Comparison of ENCODE assay signal across 20 cellular contexts in genomic region chr17:77101521-77102410, GRCh38. TPM values are rescaled to one million over a fixed set of nuclear protein-coding genes. Genes with fewer than 3 reads are reported as not detected.
A peak's percentile ranks its signal among the peaks of the same experiment; 100 is the strongest.
DNase-seq lines count a peak whose midpoint lies in the region; ATAC-seq, FAIRE-seq and TF ChIP-seq lines count a peak whose summit lies in the region.
"Had no signal": no experiment of that assay in that cellular context is flagged by ENCODE, and none has a peak within 500 bp of the region (broad histone marks: within the 10 kb centered on the region; RNA-seq: fewer than 3 reads in every experiment).

No MANE protein-coding gene starts in this region.

- peaks cover 5% of the 10 kb centered on the region; the same call in 1 of the 2 replicates for H3K4me1 ChIP-seq in IMR-90 (ENCODE audit: control insufficient read depth, insufficient read depth, low read length)
- H3K4me1 ChIP-seq in GM12878 (ENCODE audit: control insufficient read depth, insufficient read depth, low read length): peaks cover 22% of the 10 kb centered on the region
- peaks cover 11% of the 10 kb centered on the region for H3K4me1 ChIP-seq in ovary (ENCODE audit: insufficient read depth)

- H3K23ac ChIP-seq in IMR-90 (ENCODE audit: low read depth, low read length): no peak overlapping the region

- no peak overlapping the region for H2BK5ac ChIP-seq in IMR-90 (ENCODE audit: low read depth, low read length, poor library complexity, severe bottlenecking)

- H3K79me2 ChIP-seq in GM12878 (ENCODE audit: control insufficient read depth, insufficient read depth, low read length): no peaks in the 10 kb centered on the region

- H2BK120ac ChIP-seq in IMR-90 (ENCODE audit: low read depth, low read length): no peak overlapping the region

- H4K8ac ChIP-seq in IMR-90 (ENCODE audit: low read depth in 2 of 2, low read length in 2 of 2): no peak overlapping the region

- H2AFZ ChIP-seq in IMR-90 (replicated peaks; ENCODE audit: low read length, poor library complexity) (no peak overlapping the region), GM12878 (ENCODE audit: control insufficient read depth, low read depth, low read length) (peak overlapping the region; percentile 51)

- H3K36me3 Mint-ChIP-seq in stimulated activated naive CD8-positive, alpha-beta T cell treated with anti-CD3 and anti-CD28 coated beads, Interleukin-15, Interleukin-2, amounts not matched to agents 100 ng/mL and 50 ng/mL, for 24 hours (ENCODE audit: low read depth): peaks cover 39% of the 10 kb centered on the region

- DNase-seq in stimulated activated naive CD8-positive, alpha-beta T cell treated with anti-CD3 and anti-CD28 coated beads, Interleukin-15, Interleukin-2, amounts not matched to agents 100 U/mL and 50 U/mL, for 24 hours: no peak
- DNase-seq in IMR-90 (no peak), GM12878 (ENCODE audit: low read depth, low spot score) (no peak), ovary (no peak), SHP77 (lab: John Stamatoyannopoulos, UW) (no peak)
- no peak for DNase-seq in central memory CD4-positive, alpha-beta T cell
- DNase-seq in activated CD4-positive, CD25-positive, alpha-beta regulatory T cell (lab: John Stamatoyannopoulos, UW): no peak
- DNase-seq: Calu3; esophagus squamous epithelium; GDM1; midbrain; NCI-H187 treated with DMSO at 0.1 percent for 48 hours; NCI-H524 treated with DMSO at 0.1 percent for 48 hours; occipital lobe; stimulated activated CD4-positive, alpha-beta T cell treated with anti-CD3 and anti-CD28 coated beads, Interleukin-4, amount 100 ng/mL, for 4 hours had no signal

- no peak overlapping the region for H3K56ac ChIP-seq in IMR-90 (ENCODE audit: extremely low read depth, insufficient read depth, low read length)

- intact Hi-C loops in IMR-90 (cut with micrococcal nuclease) (no loop called here), GM12878 (cut with micrococcal nuclease; ENCODE audit: unreplicated experiment) (no loop called here), ovary (cut with DNase I) (no loop called here)

- BruUV-seq in IMR-90 (replicated peaks; lab: Mats Ljungman, UMichigan): no TSS peak
- BruUV-seq in GM12878 (replicated peaks; lab: Mats Ljungman, UMichigan): no TSS peak

- dilution Hi-C loops in IMR-90 (cut with HindIII; ENCODE audit: low sequenced_read_pairs, unreplicated experiment): no loop called here

- CTCF ChIA-PET in IMR-90 (lab: Yijun Ruan, JAX): no interaction called here
- CTCF ChIA-PET in GM12878 (lab: Yijun Ruan, JAX): interaction anchor here (0.6 to 2.4 kb wide), 6 partner anchors 8 to 374 kb away, joined by 3 to 9 read pairs (median 4); no protein-coding TSS in a partner anchor

- TF ChIP-seq RAD21 in IMR-90 (IDR thresholded peaks at IDR 0.05; ENCODE audit: low read length) (no peak), GM12878 (IDR thresholded peaks at IDR 0.05; ENCODE audit: insufficient read depth, low read depth, low read length) (no peak)

- peaks cover 0 to 9% of the 10 kb centered on the region in 2 experiments; a peak in 1 of 4 replicates for H3K79me1 ChIP-seq in IMR-90 (ENCODE audit: low read depth in 1 of 2, low read length in 2 of 2)

- FAIRE-seq in GM12878 (lab: Jason Lieb, UNC): no peak
- FAIRE-seq: keratinocyte had no signal

- H3K27me3 ChIP-seq in IMR-90 (ENCODE audit: control insufficient read depth, insufficient read depth, low read length) (no peaks in the 10 kb centered on the region), GM12878 (replicated peaks in 1 of 2; ENCODE audit: control insufficient read depth in 2 of 2, insufficient read depth in 2 of 2, low read length in 1 of 2) (no peaks in the 10 kb centered on the region), ovary (no peaks in the 10 kb centered on the region)
- H3K27me3 ChIP-seq: esophagus squamous epithelium, tibial nerve had no signal

- H3K4me3 ChIP-seq in IMR-90 (ENCODE audit: insufficient read depth, low read depth, low read length) (no peak overlapping the region), GM12878 (no peak overlapping the region; the same call in 1 of the 2 replicates), ovary (no peak overlapping the region)
- H3K4me3 ChIP-seq: esophagus squamous epithelium, tibial nerve had no signal

- RAD21 ChIA-PET in GM12878 (lab: Charles Lee; ENCODE audit: unreplicated experiment): interaction anchor here (0.9 to 1.8 kb wide), 7 partner anchors 11 to 146 kb away, joined by 3 to 6 read pairs (median 5); partner anchors contain the start of gene SEC14L1

- no peaks in the 10 kb centered on the region for H3K9me3 Mint-ChIP-seq in stimulated activated naive CD8-positive, alpha-beta T cell treated with anti-CD3 and anti-CD28 coated beads, Interleukin-15, Interleukin-2, amounts not matched to agents 100 ng/mL and 50 ng/mL, for 24 hours
- H3K9me3 Mint-ChIP-seq: activated naive CD4-positive, alpha-beta T cell treated with anti-CD3 and anti-CD28 coated beads, Interleukin-2, amount 50 U/mL, for 24 hours; T-helper 1 cell treated with Interleukin-12 subunit alpha and Interleukin-12 subunit beta and Interleukin-4 antibody, amounts not matched to agents 30 μg/mL and 1 μg/mL, for 36 hours had no signal

- no peak overlapping the region for H3K4me3 Mint-ChIP-seq in stimulated activated naive CD8-positive, alpha-beta T cell treated with anti-CD3 and anti-CD28 coated beads, Interleukin-15, Interleukin-2, amounts not matched to agents 100 ng/mL and 50 ng/mL, for 24 hours
- H3K4me3 Mint-ChIP-seq: activated naive CD4-positive, alpha-beta T cell treated with anti-CD3 and anti-CD28 coated beads, Interleukin-2, amount 50 U/mL, for 24 hours; T-helper 1 cell treated with Interleukin-12 subunit alpha and Interleukin-12 subunit beta and Interleukin-4 antibody, amounts not matched to agents 30 μg/mL and 1 μg/mL, for 36 hours had no signal

- in situ Hi-C loops in IMR-90 (cut with MboI; ENCODE audit: low sequenced_read_pairs) (no loop called here), GM12878 (cut with MboI) (no loop called here)

- SMC1A ChIA-PET in GM12878 (lab: Charles Lee; ENCODE audit: uncharacterized antibody, unreplicated experiment): interaction anchor here (0.6 to 2.2 kb wide), 8 partner anchors 9 to 111 kb away, joined by 3 to 9 read pairs (median 6); partner anchors contain the start of gene SEC14L1

- no peak overlapping the region for H2BK20ac ChIP-seq in IMR-90 (ENCODE audit: low read depth, low read length)

- H3K36me3 ChIP-seq in IMR-90 (ENCODE audit: control insufficient read depth, insufficient read depth, low read length) (no peaks in the 10 kb centered on the region), GM12878 (ENCODE audit: control insufficient read depth in 2 of 2, insufficient read depth in 2 of 2, low read length in 1 of 2) (peaks cover 2 to 9% of the 10 kb centered on the region in 2 experiments), ovary (no peaks in the 10 kb centered on the region)
- H3K36me3 ChIP-seq: tibial nerve had no signal

- peak overlapping the region; percentile 81 for H2AK9ac ChIP-seq in IMR-90 (replicated peaks; ENCODE audit: low read depth, low read length, poor library complexity)

- no peak overlapping the region for H4K91ac ChIP-seq in IMR-90 (ENCODE audit: insufficient read depth, low read depth, low read length)

- H3K14ac ChIP-seq in IMR-90 (replicated peaks; ENCODE audit: low read depth, low read length): no peak overlapping the region

- peak overlapping the region; percentile 70 for H3K27ac Mint-ChIP-seq in stimulated activated naive CD8-positive, alpha-beta T cell treated with anti-CD3 and anti-CD28 coated beads, Interleukin-15, Interleukin-2, amounts not matched to agents 100 ng/mL and 50 ng/mL, for 24 hours
- H3K27ac Mint-ChIP-seq: activated naive CD4-positive, alpha-beta T cell treated with anti-CD3 and anti-CD28 coated beads, Interleukin-2, amount 50 U/mL, for 24 hours; T-helper 1 cell treated with Interleukin-12 subunit alpha and Interleukin-12 subunit beta and Interleukin-4 antibody, amounts not matched to agents 30 μg/mL and 1 μg/mL, for 36 hours had no signal

- WGBS in IMR-90 (ENCODE audit: extremely low coverage in 2 of 2, insufficient read length in 1 of 2), 2 experiments: 93% methylated on average over 5 of the region's 15 CpGs; no CpG with 5 or more reads in 1 of the 2 experiments
- WGBS in GM12878 (ENCODE audit: insufficient coverage, insufficient replicate concordance, low lambda C conversion rate, missing lambda C conversion rate): 17% methylated on average over 15 of the region's 15 CpGs
- 80 to 85% (median 83%) methylated on average over 15 of the region's 15 CpGs for WGBS in ovary, 3 donors

- peaks cover 46% of the 10 kb centered on the region for H3K4me1 Mint-ChIP-seq in stimulated activated naive CD8-positive, alpha-beta T cell treated with anti-CD3 and anti-CD28 coated beads, Interleukin-15, Interleukin-2, amounts not matched to agents 100 ng/mL and 50 ng/mL, for 24 hours (ENCODE audit: low read depth)

- H3K9me1 ChIP-seq in IMR-90 (ENCODE audit: insufficient read depth, low read length): peaks cover 7% of the 10 kb centered on the region

- H4K20me1 ChIP-seq in IMR-90 (ENCODE audit: insufficient read depth, low read length) (no peaks in the 10 kb centered on the region; the same call in 1 of the 2 replicates), GM12878 (ENCODE audit: control insufficient read depth, insufficient read depth) (no peaks in the 10 kb centered on the region)

- no peak for ATAC-seq in stimulated activated naive CD8-positive, alpha-beta T cell treated with anti-CD3 and anti-CD28 coated beads, Interleukin-15, Interleukin-2, amounts not matched to agents 100 U/mL and 50 U/mL, for 24 hours
- ATAC-seq in IMR-90 (ENCODE audit: low read depth) (no peak), GM12878 (peak; percentile 54)

- H4K5ac ChIP-seq in IMR-90 (ENCODE audit: low read depth, low read length): no peak overlapping the region

- no peaks in the 10 kb centered on the region for H3K27me3 Mint-ChIP-seq in stimulated activated naive CD8-positive, alpha-beta T cell treated with anti-CD3 and anti-CD28 coated beads, Interleukin-15, Interleukin-2, amounts not matched to agents 100 ng/mL and 50 ng/mL, for 24 hours
- H3K27me3 Mint-ChIP-seq: activated naive CD4-positive, alpha-beta T cell treated with anti-CD3 and anti-CD28 coated beads, Interleukin-2, amount 50 U/mL, for 24 hours had no signal

- no peak overlapping the region for H3K4me2 ChIP-seq in IMR-90 (ENCODE audit: low read depth, low read length)
- peak overlapping the region; percentile 70 for H3K4me2 ChIP-seq in GM12878 (ENCODE audit: control insufficient read depth, insufficient read depth)

- H2BK15ac ChIP-seq in IMR-90 (ENCODE audit: low read depth, low read length): no peak overlapping the region

- no peak overlapping the region for H3K27ac ChIP-seq in IMR-90 (ENCODE audit: insufficient read depth, low read length)
- peak overlapping the region; percentile 57 for H3K27ac ChIP-seq in GM12878 (ENCODE audit: control insufficient read depth, insufficient read depth)
- H3K27ac ChIP-seq in ovary: no peak overlapping the region
- H3K27ac ChIP-seq: esophagus squamous epithelium had no signal

- no peak overlapping the region for H3K4ac ChIP-seq in IMR-90 (ENCODE audit: low read depth, low read length)

- peak in 1 of 2 experiments; percentile 17; a peak in 1 of 4 replicates for TF ChIP-seq EP300 in GM12878 (IDR thresholded peaks at IDR 0.05; ENCODE audit: borderline replicate concordance in 1 of 2, control insufficient read depth in 1 of 2, low read depth in 2 of 2, low read length in 2 of 2)
- no peak for TF ChIP-seq EP300 in ovary (IDR thresholded peaks at IDR 0.05)

- no peak for TF ChIP-seq CTCF in IMR-90 (conservative IDR thresholded peaks at IDR 0.05; ENCODE audit: low read depth, low read length)
- no peak for TF ChIP-seq CTCF in GM12878 (IDR thresholded peaks at IDR 0.05 in 2 of 3, conservative IDR thresholded peaks at IDR 0.05 in 1 of 3; ENCODE audit: control insufficient read depth in 2 of 3, extremely low read depth in 1 of 3, insufficient read depth in 1 of 3, low read depth in 3 of 3, low read length in 3 of 3)
- TF ChIP-seq CTCF in ovary (IDR thresholded peaks at IDR 0.05): no peak

- TF ChIP-seq POLR2A in IMR-90 (IDR thresholded peaks at IDR 0.05; ENCODE audit: low read depth, low read length) (no peak), GM12878 (IDR thresholded peaks at IDR 0.05; ENCODE audit: low read depth, low read length) (no peak), ovary (IDR thresholded peaks at IDR 0.05) (no peak)

- no peak overlapping the region; the same call in 1 of the 2 replicates for H2AK5ac ChIP-seq in IMR-90 (ENCODE audit: low read depth, low read length)

- H3K9me3 ChIP-seq in IMR-90 (ENCODE audit: control insufficient read depth, insufficient read depth, low read length) (no peaks in the 10 kb centered on the region), GM12878 (replicated peaks; ENCODE audit: control insufficient read depth, insufficient read depth, low read length) (no peaks in the 10 kb centered on the region), ovary (no peaks in the 10 kb centered on the region)
- H3K9me3 ChIP-seq: esophagus squamous epithelium, tibial nerve had no signal

- H3K9ac ChIP-seq in IMR-90 (ENCODE audit: low read depth, low read length) (no peak overlapping the region), GM12878 (ENCODE audit: control insufficient read depth, insufficient read depth, low read length) (no peak overlapping the region)

- POLR2A ChIA-PET in IMR-90 (lab: Charles Lee; ENCODE audit: unreplicated experiment): no interaction called here
- POLR2A ChIA-PET in GM12878 (lab: Charles Lee): interaction anchor here (0.6 to 1.9 kb wide), 5 partner anchors 17 to 315 kb away, joined by 3 to 6 read pairs (median 4); no protein-coding TSS in a partner anchor

- no peak overlapping the region for H3K18ac ChIP-seq in IMR-90 (ENCODE audit: low read depth, low read length)

RNA-seq across cellular contexts. Expression of gene SEC14L1, which starts 39.0 kb away (rescaled TPM):
- total RNA-seq in IMR-90 (2012; rRNA removed) (24.9 and 27.8 TPM in 2 replicates), GM12878 (2014; rRNA removed) (28.2 and 32.4 TPM in 2 replicates), GM12878 (2014; rRNA removed; fragmentation: Illumina TruSeq; extraction: Trizol) (18.2 and 19.0 TPM in 2 replicates), GM12878 (2021) (58.1 and 66.1 TPM in 2 replicates), ovary (10 to 100 TPM; 29.1 to 70.4 (median 53.7) TPM)
- polyA plus RNA-seq in IMR-90 (2012; rRNA removed) (32.5 and 35.8 TPM in 2 replicates), GM12878 (2011; rRNA removed) (28.8 and 33.3 TPM in 2 replicates), GM12878 (2014; fragmentation: Illumina TruSeq; extraction: Trizol) (35.8 and 41.5 TPM in 2 replicates), GM12878 (2014; fragmentation: Nextera tagmentation; extraction: Ambion mirVana) (10 to 100 TPM in 1 of 2 experiments, 1 to 10 TPM in 1; 6.3 to 10.2 TPM), GM12878 (2014; rRNA removed) (32.5 and 34.6 TPM in 2 replicates), GM12878 (2016; fragmentation: Nextera tagmentation; extraction: Ambion mirVana) (10 to 100 TPM; 48.5 to 52.3 TPM), ovary (10 to 100 TPM; 32.7 to 78.7 TPM)
- polyA plus RNA-seq in IMR-90 (2012; cell fraction: cytosol; rRNA removed): 19.2 and 30.0 TPM in 2 replicates
- 40.3 and 52.3 TPM in 2 replicates for polyA plus RNA-seq in IMR-90 (2012; cell fraction: nucleus; rRNA removed; ENCODE audit: low replicate concordance)
- 161 and 179 TPM in 2 replicates for total RNA-seq in GM12878 (2013; cell fraction: nucleolus; rRNA removed)
- polyA plus RNA-seq in GM12878 (2011; ENCODE audit: low read depth): 26.5 TPM
- polyA plus RNA-seq in GM12878 (2011; cell fraction: cytosol; rRNA removed): 26.4 and 30.9 TPM in 2 replicates
- polyA plus RNA-seq in GM12878 (2011; cell fraction: nucleus; rRNA removed): 38.5 and 42.8 TPM in 2 replicates
- polyA plus RNA-seq in GM12878 (2012): 46.1 and 55.7 TPM in 2 replicates
- polyA minus RNA-seq in GM12878 (2011; rRNA and poly(A)+ RNA removed): 26.8 and 36.9 TPM in 2 replicates
- polyA minus RNA-seq in GM12878 (2011; cell fraction: cytosol; rRNA and poly(A)+ RNA removed): 18.6 and 19.0 TPM in 2 replicates
- 17.2 and 32.2 TPM in 2 replicates for polyA minus RNA-seq in GM12878 (2011; cell fraction: nucleus; rRNA and poly(A)+ RNA removed)
